Comparison of ENCODE assay signal across 13 cellular contexts in the genomic region with DNA sequence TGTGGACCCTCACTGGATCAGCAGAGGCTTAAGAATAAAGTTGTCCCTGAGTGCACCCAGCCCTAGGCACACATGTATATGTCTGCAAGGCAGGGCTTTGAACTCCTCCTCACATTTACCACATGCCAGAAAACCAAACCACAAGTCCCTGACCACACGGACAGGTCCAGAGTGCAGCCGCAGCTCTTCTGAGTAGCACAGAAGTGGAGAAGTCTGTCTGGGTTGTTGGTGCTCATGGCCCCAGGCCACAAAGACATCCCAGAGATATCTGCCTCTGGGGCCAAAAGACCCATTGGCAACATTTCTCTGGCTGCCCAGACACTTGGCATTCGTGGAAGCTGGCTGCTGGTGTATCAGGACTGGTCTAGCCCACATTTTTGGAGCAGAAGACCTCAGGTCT. TPM values are rescaled to one million over a fixed set of nuclear protein-coding genes. Genes with fewer than 3 reads are reported as not detected.
DNase-seq lines count a peak whose midpoint lies in the region; ATAC-seq and TF ChIP-seq lines count a peak whose summit lies in the region.
"Had no signal": no experiment of that assay in that cellular context is flagged by ENCODE, and none has a peak within 500 bp of the region (broad histone marks: within the 10 kb centered on the region; RNA-seq: fewer than 3 reads in every experiment).

No MANE protein-coding gene starts in this region.

- WGBS in mesenchymal stem cell, result 74% methylated on average over 3 of the region's 3 CpGs
- WGBS in aorta, 2 donors, result 14 to 19% methylated on average over 3 of the region's 3 CpGs
- 95% methylated on average over 3 of the region's 3 CpGs; no CpG with 5 or more reads in 1 of the 2 experiments for WGBS in endodermal cell (ENCODE audit: insufficient coverage in 1 of 2, insufficient read length in 1 of 2), 2 experiments

- ATAC-seq in aorta (ENCODE audit: low FRiP score), result no peak
- ATAC-seq: A549 had no signal

- no peak overlapping the region for H3K4me2 ChIP-seq in mesenchymal stem cell (ENCODE audit: low read length, poor library complexity, severe bottlenecking)
- H3K4me2 ChIP-seq: A549 had no signal

- peak overlapping the region in 1 of 2 experiments; percentile 64 for H3K23ac ChIP-seq in mesenchymal stem cell (ENCODE audit: low read length in 2 of 2)

- H2AFZ ChIP-seq in mesenchymal stem cell (ENCODE audit: low read depth, low read length), result no peak overlapping the region

- H3K27me3 Mint-ChIP-seq in endodermal cell (ENCODE audit: insufficient read depth), result no peaks in the 10 kb centered on the region

- intact Hi-C loops in ascending aorta (cut with DNase I) (no loop called here), aorta (cut with DNase I) (loop anchor here in 1 of 2 donors (5.0 kb wide), 1 partner anchor 34 kb away; no protein-coding TSS in a partner anchor)

- no peak overlapping the region for H3K18ac ChIP-seq in mesenchymal stem cell (ENCODE audit: low read depth in 1 of 2, low read length in 2 of 2)

- peak overlapping the region; percentile 90 to 91 for H3K27ac ChIP-seq in ascending aorta
- no peak overlapping the region for H3K27ac ChIP-seq in mesenchymal stem cell (ENCODE audit: low read length, poor library complexity, severe bottlenecking)
- H3K27ac ChIP-seq in aorta (ENCODE audit: low read depth in 1 of 2, low read length in 2 of 2), result peak overlapping the region; percentile 85 to 99
- no peak overlapping the region for H3K27ac ChIP-seq in endodermal cell (ENCODE audit: low read depth, low read length)
- H3K27ac ChIP-seq: A549 had no signal

- H4K91ac ChIP-seq in mesenchymal stem cell (ENCODE audit: low read length), result no peak overlapping the region

- H2AK5ac ChIP-seq in mesenchymal stem cell (ENCODE audit: low read length, severe bottlenecking), result no peak overlapping the region

- no peak overlapping the region for H2BK5ac ChIP-seq in mesenchymal stem cell (ENCODE audit: low read depth, low read length, poor library complexity, severe bottlenecking)

- H3K4me3 ChIP-seq in ascending aorta, result peak overlapping the region in 1 of 2 donors; percentile 13
- H3K4me3 ChIP-seq in mesenchymal stem cell (ENCODE audit: insufficient read depth in 1 of 2, low read depth in 1 of 2, low read length in 2 of 2), result no peak overlapping the region
- no peak overlapping the region for H3K4me3 ChIP-seq in aorta (ENCODE audit: low read length in 2 of 2)
- H3K4me3 ChIP-seq in endodermal cell (ENCODE audit: low read length), result no peak overlapping the region
- H3K4me3 ChIP-seq: A549, HAP-1 had no signal

- DNase-seq in MV-4-11 (lab: John Stamatoyannopoulos, UW) (peak; percentile 53), ascending aorta (ENCODE audit: low spot score in 2 of 2) (no peak), mesenchymal stem cell (no peak), aorta (no peak), endodermal cell (no peak), A172 (ENCODE audit: low spot score) (no peak)
- no peak for DNase-seq in activated naive CD4-positive, alpha-beta T cell (lab: John Stamatoyannopoulos, UW)
- DNase-seq: Caco-2; CD8-positive, alpha-beta memory T cell; DND-41; GDM1 had no signal

- peak overlapping the region; percentile 8 for H2BK15ac ChIP-seq in mesenchymal stem cell (ENCODE audit: low read depth, poor library complexity, severe bottlenecking)

- TF ChIP-seq CTCF in ascending aorta (IDR thresholded peaks at IDR 0.05) (no peak), endodermal cell (conservative IDR thresholded peaks at IDR 0.05) (no peak)

- H3K9ac ChIP-seq in mesenchymal stem cell (ENCODE audit: low read length), result no peak overlapping the region
- H3K9ac ChIP-seq in endodermal cell (ENCODE audit: extremely low read depth, low read length, poor library complexity, severe bottlenecking), result no peak overlapping the region

- no peaks in the 10 kb centered on the region for H3K9me3 Mint-ChIP-seq in endodermal cell
- H3K9me3 Mint-ChIP-seq: CD8-positive, alpha-beta memory T cell had no signal

- H3K4me1 Mint-ChIP-seq in endodermal cell, result peaks cover 4% of the 10 kb centered on the region
- H3K4me1 Mint-ChIP-seq: CD8-positive, alpha-beta memory T cell had no signal

- H3K4me3 Mint-ChIP-seq in endodermal cell, result no peak overlapping the region
- H3K4me3 Mint-ChIP-seq: CD8-positive, alpha-beta memory T cell had no signal

- no peaks in the 10 kb centered on the region for H3K79me1 ChIP-seq in mesenchymal stem cell (replicated peaks; ENCODE audit: low read length, poor library complexity, severe bottlenecking)

- no peak overlapping the region for H4K8ac ChIP-seq in mesenchymal stem cell (ENCODE audit: low read length)

- no peak overlapping the region for H3K27ac Mint-ChIP-seq in endodermal cell
- H3K27ac Mint-ChIP-seq: CD8-positive, alpha-beta memory T cell had no signal

- H3K36me3 Mint-ChIP-seq in endodermal cell (ENCODE audit: low read depth), result no peaks in the 10 kb centered on the region
- H3K36me3 Mint-ChIP-seq: CD8-positive, alpha-beta memory T cell had no signal

- H3K9me3 ChIP-seq in ascending aorta (no peaks in the 10 kb centered on the region), mesenchymal stem cell (ENCODE audit: control insufficient read depth, low read length) (no peaks in the 10 kb centered on the region), aorta (ENCODE audit: control insufficient read depth, low read length) (no peaks in the 10 kb centered on the region), endodermal cell (ENCODE audit: control insufficient read depth, low read length) (no peaks in the 10 kb centered on the region)
- H3K9me3 ChIP-seq: A549, Caco-2, HAP-1 had no signal

- H3K36me3 ChIP-seq in ascending aorta (peaks cover 4 to 19% of the 10 kb centered on the region in 2 donors), mesenchymal stem cell (ENCODE audit: control insufficient read depth in 1 of 2, insufficient read depth in 2 of 2, low read depth in 1 of 2, low read length in 2 of 2) (no peaks in the 10 kb centered on the region), aorta (ENCODE audit: control insufficient read depth in 1 of 2, insufficient read depth in 2 of 2, low read length in 1 of 2) (peaks cover 4% of the 10 kb centered on the region in 2 donors), endodermal cell (ENCODE audit: control insufficient read depth, insufficient read depth, low read length) (no peaks in the 10 kb centered on the region)
- H3K36me3 ChIP-seq: HAP-1 had no signal

- H2BK12ac ChIP-seq in mesenchymal stem cell (ENCODE audit: low read length in 2 of 2), result no peak overlapping the region

- no peak overlapping the region for H2BK120ac ChIP-seq in mesenchymal stem cell (ENCODE audit: low read depth, low read length)

- no peak overlapping the region for H3K14ac ChIP-seq in mesenchymal stem cell (ENCODE audit: low read length in 2 of 2)

- no peaks in the 10 kb centered on the region for H3K27me3 ChIP-seq in ascending aorta
- H3K27me3 ChIP-seq in mesenchymal stem cell (ENCODE audit: control insufficient read depth in 1 of 2, insufficient read depth in 1 of 2, low read length in 2 of 2), result peaks cover 0 to 3% of the 10 kb centered on the region in 2 experiments
- no peaks in the 10 kb centered on the region for H3K27me3 ChIP-seq in aorta (ENCODE audit: control insufficient read depth in 1 of 2, insufficient read depth in 2 of 2, low read length in 1 of 2)
- H3K27me3 ChIP-seq in endodermal cell (ENCODE audit: control insufficient read depth, insufficient read depth, low read length, poor library complexity, severe bottlenecking), result no peaks in the 10 kb centered on the region

- no peak overlapping the region for H3K4ac ChIP-seq in mesenchymal stem cell (ENCODE audit: low read depth in 1 of 2, low read length in 2 of 2)

- H3K4me1 ChIP-seq in ascending aorta, result peaks cover 18 to 41% of the 10 kb centered on the region in 2 donors
- peaks cover 5% of the 10 kb centered on the region for H3K4me1 ChIP-seq in mesenchymal stem cell (ENCODE audit: control insufficient read depth, insufficient read depth, low read depth, low read length)
- peaks cover 8% of the 10 kb centered on the region in 2 donors for H3K4me1 ChIP-seq in aorta (ENCODE audit: control insufficient read depth in 1 of 2, insufficient read depth in 2 of 2, low read length in 2 of 2)
- H3K4me1 ChIP-seq in endodermal cell (ENCODE audit: control insufficient read depth, insufficient read depth, low read length), result no peaks in the 10 kb centered on the region
- H3K4me1 ChIP-seq: HAP-1 had no signal

RNA-seq across cellular contexts. Expression of gene SUSD5, which starts 17.4 kb away (rescaled TPM):
- total RNA-seq in ascending aorta, result 68.0 TPM
- polyA plus RNA-seq in mesenchymal stem cell (2013, experiment 1 of 2), result 2.4 TPM
- 2.3 TPM for polyA plus RNA-seq in mesenchymal stem cell (2013, experiment 2 of 2)
- total RNA-seq in aorta, result 100 to 1,000 TPM; 132 to 230 TPM
- polyA plus RNA-seq in aorta, result 100 to 1,000 TPM in 1 of 2 donors, 10 to 100 TPM in 1; 46.3 to 148 TPM
- 1 to 10 TPM; 1.3 to 2.6 TPM for total RNA-seq in endodermal cell
- 0.85 TPM for polyA plus RNA-seq in endodermal cell (2013, experiment 1 of 2)
- 0.58 TPM for polyA plus RNA-seq in endodermal cell (2013, experiment 2 of 2)
- 11.6 and 12.8 TPM in 2 replicates for total RNA-seq in A172 (2014; rRNA removed; shearing (Covaris generic))
- total RNA-seq: Caco-2; CD8-positive, alpha-beta memory T cell had no signal
- polyA plus RNA-seq: CD8-positive, alpha-beta memory T cell had no signal

Comparison
In these comparisons a context has a peak if more than half of its experiments do, and no peak if none do; other contexts are left out.
1. H3K27ac ChIP-seq: peak in ascending aorta (2 of 2) and aorta (2 of 2); none in mesenchymal stem cell (single experiment) and endodermal cell (single experiment).